In the genomic region with DNA sequence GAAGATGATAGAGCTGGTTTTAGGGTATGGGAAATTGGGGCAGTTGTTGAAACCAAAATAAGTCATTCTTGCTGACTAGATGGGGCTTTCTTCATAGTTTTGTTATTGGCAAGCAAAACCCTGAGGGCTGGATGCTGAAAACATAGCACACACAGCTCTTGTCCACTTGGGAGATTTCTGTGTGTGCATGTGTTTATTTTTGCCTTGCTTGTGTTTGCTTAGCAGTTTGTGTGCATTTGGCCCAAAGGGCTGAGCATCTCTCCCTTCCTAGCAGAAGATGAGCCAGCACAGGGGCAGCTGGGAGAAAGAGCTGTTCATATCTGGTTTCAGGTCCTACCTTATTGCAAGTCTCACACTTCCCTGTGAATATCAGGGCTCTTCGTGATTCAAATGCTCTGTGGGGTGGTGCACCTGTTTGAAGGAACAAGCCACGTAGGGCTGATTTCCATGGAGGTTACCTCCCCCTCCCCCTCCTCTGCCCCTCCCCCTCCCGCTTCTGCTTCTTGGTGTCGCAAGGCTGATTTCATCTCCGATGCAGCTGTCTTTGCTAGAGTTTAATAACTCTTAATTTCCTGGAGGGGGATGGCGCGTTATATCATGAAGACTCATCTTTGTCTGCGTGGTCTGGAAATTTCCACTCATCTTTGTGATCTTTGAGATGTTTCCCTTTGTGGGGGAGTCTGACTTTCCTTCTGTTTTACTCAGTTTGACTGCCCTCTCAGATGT, we compare ENCODE assay signal across 9 cellular contexts.
DNase-seq lines count a peak whose midpoint lies in the region; ATAC-seq lines count a peak whose summit lies in the region.
"Had no signal": no experiment of that assay in that cellular context is flagged by ENCODE, and none has a peak within 500 bp of the region (broad histone marks: within the 10 kb centered on the region; RNA-seq: fewer than 3 reads in every experiment).

No MANE protein-coding gene starts in this region.

- intact Hi-C loops in naive thymus-derived CD4-positive, alpha-beta T cell (cut with micrococcal nuclease) = loop anchor here in 1 of 2 donors (2.0 kb wide), 1 partner anchor 34 kb away; no protein-coding TSS in a partner anchor

- peak overlapping the region in 1 of 10 donors; percentile 7 for H3K4me3 Mint-ChIP-seq in naive thymus-derived CD4-positive, alpha-beta T cell

- no peaks in the 10 kb centered on the region for H3K9me3 ChIP-seq in naive thymus-derived CD4-positive, alpha-beta T cell (ENCODE audit: control insufficient read depth in 2 of 3, low read length in 3 of 3)
- H3K9me3 ChIP-seq: SJSA1 had no signal

- H3K36me3 Mint-ChIP-seq in naive thymus-derived CD4-positive, alpha-beta T cell = peaks cover 42 to 89% (median 80%) of the 10 kb centered on the region in 5 donors

- peak overlapping the region in 1 of 9 donors; percentile 65 for H3K27ac Mint-ChIP-seq in naive thymus-derived CD4-positive, alpha-beta T cell

- H3K4me3 ChIP-seq in naive thymus-derived CD4-positive, alpha-beta T cell (ENCODE audit: low read length) = no peak overlapping the region
- H3K4me3 ChIP-seq: SJSA1 had no signal

- peak; percentile 62 for DNase-seq in NCI-H345 (lab: John Stamatoyannopoulos, UW)
- no peak for DNase-seq in NCI-H345 treated with DMSO at 0.1 percent for 48 hours (lab: John Stamatoyannopoulos, UW; ENCODE audit: unreplicated experiment)
- peak; percentile 84 for DNase-seq in RPMI8226
- no peak for DNase-seq in naive thymus-derived CD4-positive, alpha-beta T cell
- DNase-seq in UCSD-AML1 (lab: John Stamatoyannopoulos, UW; ENCODE audit: unreplicated experiment) = no peak
- no peak for DNase-seq in dedifferentiated amniotic fluid mesenchymal stem cell (ENCODE audit: extremely low spot score)
- DNase-seq in NCI-H226 = no peak

- no peak overlapping the region for H3K27ac ChIP-seq in naive thymus-derived CD4-positive, alpha-beta T cell (ENCODE audit: low read depth, low read length)
- H3K27ac ChIP-seq: SJSA1 had no signal

- peak; percentile 73 for ATAC-seq in HG02852 (IDR thresholded peaks at IDR 0.05; ENCODE audit: unreplicated experiment)
- ATAC-seq in naive thymus-derived CD4-positive, alpha-beta T cell = peak; percentile 18

- H3K9me3 Mint-ChIP-seq in naive thymus-derived CD4-positive, alpha-beta T cell = peaks cover 0 to 14% (median 6%) of the 10 kb centered on the region in 11 donors

- peaks cover 0 to 24% (median 6%) of the 10 kb centered on the region in 7 donors for H3K4me1 Mint-ChIP-seq in naive thymus-derived CD4-positive, alpha-beta T cell

- POLR2A ChIA-PET in naive thymus-derived CD4-positive, alpha-beta T cell (lab: Charles Lee) = no interaction called here

- CTCF ChIA-PET in naive thymus-derived CD4-positive, alpha-beta T cell (lab: Charles Lee) = interaction anchor here (0.7 kb wide), 1 partner anchor 239 kb away, joined by 3 read pairs; no protein-coding TSS in a partner anchor

- H3K27me3 Mint-ChIP-seq in naive thymus-derived CD4-positive, alpha-beta T cell = no peaks in the 10 kb centered on the region

- H3K27me3 ChIP-seq in naive thymus-derived CD4-positive, alpha-beta T cell (ENCODE audit: control insufficient read depth in 2 of 2, insufficient read depth in 2 of 2, low read length in 2 of 2) = no peaks in the 10 kb centered on the region
- H3K27me3 ChIP-seq: SJSA1 had no signal

- H3K4me1 ChIP-seq in naive thymus-derived CD4-positive, alpha-beta T cell (ENCODE audit: control insufficient read depth in 2 of 2, insufficient read depth in 2 of 2, low read length in 2 of 2) = no peaks in the 10 kb centered on the region

- peaks cover 0 to 38% (median 4%) of the 10 kb centered on the region in 3 experiments for H3K36me3 ChIP-seq in naive thymus-derived CD4-positive, alpha-beta T cell (ENCODE audit: control insufficient read depth in 2 of 3, insufficient read depth in 3 of 3, low read length in 3 of 3)
- H3K36me3 ChIP-seq: SJSA1 had no signal

Comparison
In these comparisons a context has a peak if more than half of its experiments do, and no peak if none do; other contexts are left out.
1. DNase-seq: peak in NCI-H345 (single experiment) and RPMI8226 (single experiment); none in NCI-H345 treated with DMSO at 0.1 percent for 48 hours (single experiment), naive thymus-derived CD4-positive, alpha-beta T cell (0 of 9), UCSD-AML1 (single experiment), dedifferentiated amniotic fluid mesenchymal stem cell (single experiment) and NCI-H226 (single experiment).